In the genomic region with DNA sequence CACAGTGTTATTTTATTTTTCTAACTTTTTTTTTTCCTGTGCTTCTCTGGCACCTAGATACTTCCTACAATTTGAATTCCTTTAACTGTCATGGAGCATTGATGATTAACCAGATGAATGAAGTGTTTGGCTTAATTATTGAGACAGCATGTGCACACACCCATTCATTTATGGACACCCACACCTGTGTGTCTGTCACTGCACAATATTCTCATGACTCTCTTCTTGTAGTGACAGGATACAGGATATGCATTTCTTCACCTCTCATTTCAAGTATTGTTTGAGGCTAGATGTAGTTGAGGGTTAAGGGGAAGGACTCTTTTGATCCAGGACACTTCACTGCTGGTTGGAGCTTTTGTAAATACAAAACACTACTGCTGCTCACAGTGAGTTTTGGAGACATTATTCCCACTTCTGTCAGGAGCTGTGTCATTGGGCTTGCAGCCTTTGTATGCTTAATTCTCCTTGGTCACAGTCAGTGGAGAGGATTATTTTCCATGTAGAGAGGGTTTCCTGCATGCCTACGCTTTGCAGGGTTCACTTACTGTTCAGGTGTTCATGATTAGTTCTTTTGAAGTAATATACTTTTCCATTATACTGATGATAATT, we compare ENCODE assay signal across 7 cellular contexts. TPM values are rescaled to one million over a fixed set of nuclear protein-coding genes. Genes with fewer than 3 reads are reported as not detected.
A peak's percentile ranks its signal among the peaks of the same experiment; 100 is the strongest.
DNase-seq lines count a peak whose midpoint lies in the region; ATAC-seq and TF ChIP-seq lines count a peak whose summit lies in the region.

No MANE protein-coding gene starts in this region.

- H3K27me3 ChIP-seq in DND-41 (ENCODE audit: insufficient read depth, low read length, poor library complexity): no peaks in the 10 kb centered on the region

- H3K9me3 ChIP-seq in DND-41 (ENCODE audit: insufficient read depth, low read length, severe bottlenecking): no peaks in the 10 kb centered on the region

- no peaks in the 10 kb centered on the region for H3K9me3 Mint-ChIP-seq in glutamatergic neuron (ENCODE audit: unreplicated experiment)

- no peak overlapping the region for H3K4me3 Mint-ChIP-seq in glutamatergic neuron (ENCODE audit: unreplicated experiment)

- H3K4me2 ChIP-seq in DND-41 (ENCODE audit: insufficient read depth, low read length): no peak overlapping the region

- H3K4me1 ChIP-seq in DND-41 (ENCODE audit: insufficient read depth, low read length): peaks cover 32% of the 10 kb centered on the region

- H3K36me3 Mint-ChIP-seq in glutamatergic neuron (ENCODE audit: unreplicated experiment): peaks cover 20% of the 10 kb centered on the region

- DNase-seq in DND-41: no peak
- DNase-seq in NCI-H748 (lab: John Stamatoyannopoulos, UW; ENCODE audit: unreplicated experiment): peak; percentile 70
- DNase-seq in glutamatergic neuron: no peak
- DNase-seq in renal cortical epithelial cell (ENCODE audit: low read depth): peak; percentile 78
- no peak for DNase-seq in KBM-7
- DNase-seq in nucleus accumbens (lab: John Stamatoyannopoulos, UW): no peak

- in situ Hi-C loops in KBM-7 (cut with MboI; ENCODE audit: low pct_unique_long_range_greater_than_20kb, low sequenced_read_pairs): no loop called here

- H2AFZ ChIP-seq in DND-41 (ENCODE audit: low read depth, low read length): no peak overlapping the region

- TF ChIP-seq CTCF in DND-41 (IDR thresholded peaks at IDR 0.05; ENCODE audit: borderline replicate concordance, extremely low read depth, low read length, poor library complexity, severe bottlenecking): no peak
- TF ChIP-seq CTCF in glutamatergic neuron (IDR thresholded peaks at IDR 0.05; ENCODE audit: partially characterized antibody, unreplicated experiment): no peak

- peak; percentile 34; the same call in 1 of the 3 replicates for ATAC-seq in DND-41 (ENCODE audit: insufficient read depth, low read depth)
- no peak for ATAC-seq in GM21423 (IDR thresholded peaks at IDR 0.05; ENCODE audit: unreplicated experiment)

- H3K27ac ChIP-seq in DND-41 (ENCODE audit: low read length): no peak overlapping the region

- H3K4me1 Mint-ChIP-seq in glutamatergic neuron (ENCODE audit: low read depth, unreplicated experiment): peaks cover 11% of the 10 kb centered on the region

- peaks cover 2% of the 10 kb centered on the region for H3K27me3 Mint-ChIP-seq in glutamatergic neuron (ENCODE audit: unreplicated experiment)

- H3K9ac ChIP-seq in DND-41 (ENCODE audit: low read depth, low read length): no peak overlapping the region

- peaks cover 34% of the 10 kb centered on the region; the same call in 1 of the 2 replicates for H4K20me1 ChIP-seq in DND-41 (ENCODE audit: insufficient read depth, low read length)

- peaks cover 82% of the 10 kb centered on the region for H3K79me2 ChIP-seq in DND-41 (ENCODE audit: insufficient read depth, low read length)

- peaks cover 70% of the 10 kb centered on the region for H3K36me3 ChIP-seq in DND-41 (ENCODE audit: insufficient read depth, low read length)

- H3K27ac Mint-ChIP-seq in glutamatergic neuron (ENCODE audit: unreplicated experiment): peak overlapping the region; percentile 44

- H3K4me3 ChIP-seq in DND-41 (ENCODE audit: low read depth in 1 of 2, low read length in 2 of 2): no peak overlapping the region

RNA-seq across cellular contexts. Expression of a gene that starts 33.5 kb away (rescaled TPM):
- 173 TPM for total RNA-seq in glutamatergic neuron (ENCODE audit: unreplicated experiment)
- total RNA-seq in renal cortical epithelial cell: 15.8 and 46.2 TPM in 2 replicates

RNA-seq across cellular contexts. Expression of a gene that starts 59.3 kb away (rescaled TPM):
- 10.7 TPM for total RNA-seq in glutamatergic neuron (ENCODE audit: unreplicated experiment)
- total RNA-seq in renal cortical epithelial cell: 0.10 TPM in 1 of 2 replicates, not detected in the other

Comparison
In these comparisons a context has a peak if more than half of its experiments do, and no peak if none do; other contexts are left out.
1. DNase-seq: peak in NCI-H748 (single experiment) and renal cortical epithelial cell (single experiment); none in DND-41 (single experiment), glutamatergic neuron (single experiment), KBM-7 (single experiment) and nucleus accumbens (0 of 56).
2. RNA of a gene that starts 59.3 kb away (total RNA-seq): 10.7 TPM in glutamatergic neuron (single experiment); 0.10 TPM in renal cortical epithelial cell; every median in the first group is over 10 times any median in the second.